8 cellular contexts compared by ENCODE assay signal in the genomic region with DNA sequence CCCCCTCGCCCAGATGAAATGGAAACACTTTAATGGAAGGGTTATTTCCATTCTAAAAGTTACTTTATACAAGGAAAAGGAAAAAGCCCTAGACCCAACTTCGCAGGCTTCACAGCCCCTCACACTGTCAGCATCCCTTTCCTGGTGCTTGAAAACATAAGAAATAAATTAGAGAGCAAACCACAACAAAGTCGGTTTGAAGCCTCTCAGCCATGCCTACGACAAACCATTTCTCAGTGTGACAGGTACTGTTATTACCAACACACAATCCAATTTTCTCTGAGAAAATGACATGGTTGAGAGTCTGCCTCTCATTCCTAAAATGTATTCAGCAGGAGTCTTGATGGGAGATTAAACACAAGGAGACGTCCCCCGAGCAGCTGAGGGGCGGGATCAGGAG. TPM values are rescaled to one million over a fixed set of nuclear protein-coding genes. Genes with fewer than 3 reads are reported as not detected.
DNase-seq lines count a peak whose midpoint lies in the region; ATAC-seq and TF ChIP-seq lines count a peak whose summit lies in the region.
"Not testable (repeated sequence)": the region's sequence is repeated elsewhere in the genome, so short reads cannot be mapped to it uniquely, and the experiment has no call there.
"Had no signal": no experiment of that assay in that cellular context is flagged by ENCODE, and none has a peak within 500 bp of the region (broad histone marks: within the 10 kb centered on the region; RNA-seq: fewer than 3 reads in every experiment).

No MANE protein-coding gene starts in this region.

- not testable (repeated sequence) for H3K4me3 Mint-ChIP-seq in CD4-positive, alpha-beta T cell; activated CD8-positive, alpha-beta T cell treated with anti-CD3 and anti-CD28 coated beads for 36 hours; activated T-cell treated with anti-CD3 and anti-CD28 coated beads, Interleukin-2, amount 50 U/mL, for 4 hours; activated naive CD4-positive, alpha-beta T cell treated with anti-CD3 and anti-CD28 coated beads for 36 hours; activated naive CD8-positive, alpha-beta T cell treated with anti-CD3 and anti-CD28 coated beads, Interleukin-2, amount 50 U/mL, for 24 hours

- not testable (repeated sequence) for H3K36me3 Mint-ChIP-seq in CD4-positive, alpha-beta T cell (ENCODE audit: low read depth); activated CD8-positive, alpha-beta T cell treated with anti-CD3 and anti-CD28 coated beads for 36 hours (ENCODE audit: low read depth); activated T-cell treated with anti-CD3 and anti-CD28 coated beads, Interleukin-2, amount 50 U/mL, for 4 hours (ENCODE audit: insufficient read depth); activated naive CD4-positive, alpha-beta T cell treated with anti-CD3 and anti-CD28 coated beads for 36 hours (ENCODE audit: low read depth); activated naive CD8-positive, alpha-beta T cell treated with anti-CD3 and anti-CD28 coated beads, Interleukin-2, amount 50 U/mL, for 24 hours (ENCODE audit: low read depth)

- H3K27me3 ChIP-seq in CD4-positive, alpha-beta T cell (ENCODE audit: control insufficient read depth, insufficient read depth, low read length): not testable (repeated sequence)

- H3K9me3 Mint-ChIP-seq in CD4-positive, alpha-beta T cell; activated CD8-positive, alpha-beta T cell treated with anti-CD3 and anti-CD28 coated beads for 36 hours; activated T-cell treated with anti-CD3 and anti-CD28 coated beads, Interleukin-2, amount 50 U/mL, for 4 hours; activated naive CD4-positive, alpha-beta T cell treated with anti-CD3 and anti-CD28 coated beads for 36 hours; activated naive CD8-positive, alpha-beta T cell treated with anti-CD3 and anti-CD28 coated beads, Interleukin-2, amount 50 U/mL, for 24 hours: not testable (repeated sequence)

- CTCF ChIA-PET in CD4-positive, alpha-beta T cell (lab: Charles Lee); activated CD8-positive, alpha-beta T cell treated with anti-CD3 and anti-CD28 coated beads for 36 hours (lab: Charles Lee); activated naive CD4-positive, alpha-beta T cell treated with anti-CD3 and anti-CD28 coated beads for 36 hours (lab: Charles Lee): not testable (repeated sequence)

- H3K4me1 Mint-ChIP-seq in CD4-positive, alpha-beta T cell (ENCODE audit: low read depth); activated CD8-positive, alpha-beta T cell treated with anti-CD3 and anti-CD28 coated beads for 36 hours (ENCODE audit: low read depth); activated T-cell treated with anti-CD3 and anti-CD28 coated beads, Interleukin-2, amount 50 U/mL, for 4 hours (ENCODE audit: low read depth); activated naive CD4-positive, alpha-beta T cell treated with anti-CD3 and anti-CD28 coated beads for 36 hours (ENCODE audit: low read depth); activated naive CD8-positive, alpha-beta T cell treated with anti-CD3 and anti-CD28 coated beads, Interleukin-2, amount 50 U/mL, for 24 hours: not testable (repeated sequence)

- not testable (repeated sequence) for DNase-seq in CD4-positive, alpha-beta T cell; activated CD8-positive, alpha-beta T cell treated with anti-CD3 and anti-CD28 coated beads for 36 hours; activated T-cell treated with anti-CD3 and anti-CD28 coated beads, Interleukin-2, amount 50 U/mL, for 4 hours; activated naive CD8-positive, alpha-beta T cell treated with anti-CD3 and anti-CD28 coated beads, Interleukin-2, amount 50 U/mL, for 24 hours
- DNase-seq in NCI-H2227 treated with DMSO at 0.1 percent for 48 hours (lab: John Stamatoyannopoulos, UW): peak; percentile 9
- peak; percentile 18 for DNase-seq in activated naive CD4-positive, alpha-beta T cell treated with anti-CD3 and anti-CD28 coated beads for 36 hours

- H3K27me3 Mint-ChIP-seq in CD4-positive, alpha-beta T cell; activated CD8-positive, alpha-beta T cell treated with anti-CD3 and anti-CD28 coated beads for 36 hours; activated T-cell treated with anti-CD3 and anti-CD28 coated beads, Interleukin-2, amount 50 U/mL, for 4 hours (ENCODE audit: low read depth); activated naive CD4-positive, alpha-beta T cell treated with anti-CD3 and anti-CD28 coated beads for 36 hours (ENCODE audit: low read depth); activated naive CD8-positive, alpha-beta T cell treated with anti-CD3 and anti-CD28 coated beads, Interleukin-2, amount 50 U/mL, for 24 hours: not testable (repeated sequence)

- POLR2A ChIA-PET in CD4-positive, alpha-beta T cell (lab: Charles Lee); activated CD8-positive, alpha-beta T cell treated with anti-CD3 and anti-CD28 coated beads for 36 hours (lab: Charles Lee): not testable (repeated sequence)

- not testable (repeated sequence) for H3K9me3 ChIP-seq in CD4-positive, alpha-beta T cell (ENCODE audit: control insufficient read depth, low read length)

- ATAC-seq in CD4-positive, alpha-beta T cell (ENCODE audit: poor library complexity): peak; percentile 39
- peak; percentile 71 for ATAC-seq in activated CD8-positive, alpha-beta T cell treated with anti-CD3 and anti-CD28 coated beads for 36 hours
- peak; percentile 77 to 84 for ATAC-seq in activated T-cell treated with anti-CD3 and anti-CD28 coated beads, Interleukin-2, amount 50 U/mL, for 4 hours
- ATAC-seq in activated naive CD8-positive, alpha-beta T cell treated with anti-CD3 and anti-CD28 coated beads, Interleukin-2, amount 50 U/mL, for 24 hours: peak; percentile 52

- not testable (repeated sequence) for H3K27ac Mint-ChIP-seq in CD4-positive, alpha-beta T cell; activated CD8-positive, alpha-beta T cell treated with anti-CD3 and anti-CD28 coated beads for 36 hours; activated naive CD4-positive, alpha-beta T cell treated with anti-CD3 and anti-CD28 coated beads for 36 hours; activated naive CD8-positive, alpha-beta T cell treated with anti-CD3 and anti-CD28 coated beads, Interleukin-2, amount 50 U/mL, for 24 hours

- not testable (repeated sequence) for H3K27ac ChIP-seq in CD4-positive, alpha-beta T cell (ENCODE audit: low read depth, low read length)

- TF ChIP-seq CTCF in CD4-positive, alpha-beta T cell (IDR thresholded peaks at IDR 0.05); activated CD8-positive, alpha-beta T cell treated with anti-CD3 and anti-CD28 coated beads for 36 hours (IDR thresholded peaks at IDR 0.05): not testable (repeated sequence)

- intact Hi-C loops in CD4-positive, alpha-beta T cell (cut with DNase I, micrococcal nuclease): loop anchor here in 1 of 2 experiments (10.0 kb wide), 1 partner anchor 387 kb away; no protein-coding TSS in a partner anchor
- intact Hi-C loops in activated CD8-positive, alpha-beta T cell treated with anti-CD3 and anti-CD28 coated beads for 36 hours (cut with micrococcal nuclease): not testable (repeated sequence)
- intact Hi-C loops in activated naive CD4-positive, alpha-beta T cell treated with anti-CD3 and anti-CD28 coated beads for 36 hours (cut with micrococcal nuclease): loop anchor here (10.0 kb wide), 1 partner anchor 217 kb away; no protein-coding TSS in a partner anchor

RNA-seq across cellular contexts. Expression of a gene that starts 51.3 kb away (rescaled TPM):
- 1 to 10 TPM; 3.1 to 5.0 TPM for total RNA-seq in CD4-positive, alpha-beta T cell
- 10 to 100 TPM; 21.8 to 21.9 TPM for total RNA-seq in activated CD8-positive, alpha-beta T cell treated with anti-CD3 and anti-CD28 coated beads for 36 hours
- total RNA-seq in activated T-cell treated with anti-CD3 and anti-CD28 coated beads, Interleukin-2, amount 50 U/mL, for 4 hours: 10 to 100 TPM; 24.5 to 29.4 (median 26.1) TPM
- 10 to 100 TPM; 10.3 to 13.3 TPM for total RNA-seq in activated naive CD4-positive, alpha-beta T cell treated with anti-CD3 and anti-CD28 coated beads for 36 hours
- total RNA-seq: G401, H4 had no signal

RNA-seq across cellular contexts. Expression of a gene that starts 51.4 kb away (rescaled TPM):
- 1 to 10 TPM; 1.9 to 3.4 TPM for total RNA-seq in CD4-positive, alpha-beta T cell
- 1 to 10 TPM; 2.6 to 2.9 TPM for total RNA-seq in activated CD8-positive, alpha-beta T cell treated with anti-CD3 and anti-CD28 coated beads for 36 hours
- total RNA-seq in activated T-cell treated with anti-CD3 and anti-CD28 coated beads, Interleukin-2, amount 50 U/mL, for 4 hours: 1 to 10 TPM; 5.1 to 7.0 (median 5.5) TPM
- 1 to 10 TPM; 3.1 to 3.4 TPM for total RNA-seq in activated naive CD4-positive, alpha-beta T cell treated with anti-CD3 and anti-CD28 coated beads for 36 hours
